27 cellular contexts compared by ENCODE assay signal in genomic region chr1:244150665-244151064, GRCh38.
A peak's percentile ranks its signal among the peaks of the same experiment; 100 is the strongest.
DNase-seq lines count a peak whose midpoint lies in the region; ATAC-seq and TF ChIP-seq lines count a peak whose summit lies in the region.
"Had no signal": no experiment of that assay in that cellular context is flagged by ENCODE, and none has a peak within 500 bp of the region (broad histone marks: within the 10 kb centered on the region; RNA-seq: fewer than 3 reads in every experiment).

No MANE protein-coding gene starts in this region.

- no peaks in the 10 kb centered on the region for H3K9me3 Mint-ChIP-seq in stimulated activated naive CD8-positive, alpha-beta T cell treated with anti-CD3 and anti-CD28 coated beads, Interleukin-15, amount 100 ng/mL, for 72 hours
- H3K9me3 Mint-ChIP-seq: activated naive CD4-positive, alpha-beta T cell treated with anti-CD3 and anti-CD28 coated beads, Interleukin-2, amount 10 ng/mL, durations not matched to agents 7 days and 5 days; dendritic cell treated with granulocyte-macrophage colony-stimulating factor and Interleukin-4, amounts not matched to agents 40 ng/mL and 50 ng/mL, for 4 days had no signal

- no peaks in the 10 kb centered on the region for H3K27me3 Mint-ChIP-seq in stimulated activated naive CD8-positive, alpha-beta T cell treated with anti-CD3 and anti-CD28 coated beads, Interleukin-15, amount 100 ng/mL, for 72 hours

- no peak overlapping the region for H3K4me3 ChIP-seq in choroid plexus epithelial cell (ENCODE audit: low read depth, low read length)
- H3K4me3 ChIP-seq: A549, cardiac muscle cell, upper lobe of right lung had no signal

- ATAC-seq in stimulated activated naive CD8-positive, alpha-beta T cell treated with anti-CD3 and anti-CD28 coated beads, Interleukin-15, Interleukin-2, amounts not matched to agents 100 U/mL and 50 U/mL, for 24 hours, result peak; percentile 71
- no peak for ATAC-seq in stimulated activated naive CD8-positive, alpha-beta T cell treated with anti-CD3 and anti-CD28 coated beads, Interleukin-15, amount 100 ng/mL, for 72 hours
- ATAC-seq in HG02885 (IDR thresholded peaks at IDR 0.05; ENCODE audit: poor library complexity, unreplicated experiment), result peak; percentile 78
- ATAC-seq: A549, left cardiac atrium, upper lobe of right lung had no signal

- H3K27ac Mint-ChIP-seq in stimulated activated naive CD8-positive, alpha-beta T cell treated with anti-CD3 and anti-CD28 coated beads, Interleukin-15, amount 100 ng/mL, for 72 hours, result no peak overlapping the region
- H3K27ac Mint-ChIP-seq: activated naive CD4-positive, alpha-beta T cell treated with anti-CD3 and anti-CD28 coated beads, Interleukin-2, amount 10 ng/mL, durations not matched to agents 7 days and 5 days; dendritic cell treated with granulocyte-macrophage colony-stimulating factor and Interleukin-4, amounts not matched to agents 40 ng/mL and 50 ng/mL, for 4 days had no signal

- TF ChIP-seq CTCF in choroid plexus epithelial cell (conservative IDR thresholded peaks at IDR 0.05; ENCODE audit: low read depth, low read length), result no peak

- no peak for DNase-seq in stimulated activated naive CD8-positive, alpha-beta T cell treated with anti-CD3 and anti-CD28 coated beads, Interleukin-15, Interleukin-2, amounts not matched to agents 100 U/mL and 50 U/mL, for 24 hours
- DNase-seq in stimulated activated naive CD8-positive, alpha-beta T cell treated with anti-CD3 and anti-CD28 coated beads, Interleukin-15, amount 100 ng/mL, for 72 hours, result no peak
- DNase-seq in choroid plexus epithelial cell (ENCODE audit: low read depth) (peak; percentile 10), COLO668 (lab: John Stamatoyannopoulos, UW; ENCODE audit: unreplicated experiment) (no peak), HUDEP-2 (lab: John Stamatoyannopoulos, UW; ENCODE audit: unreplicated experiment in 76 of 76) (no peak), inferior parietal cortex (ENCODE audit: extremely low spot score) (no peak), DMS 273 treated with DMSO at 0.1 percent for 48 hours (lab: John Stamatoyannopoulos, UW) (no peak)
- DNase-seq: activated naive CD4-positive, alpha-beta T cell treated with anti-CD3 and anti-CD28 coated beads, Interleukin-2, amount 10 ng/mL, durations not matched to agents 7 days and 5 days; activated T-cell treated with anti-CD3 and anti-CD28 coated beads, Interleukin-2, amount 50 U/mL, for 48 hours; anterior cingulate cortex; BE2C; COR-L47; DND-41; left cardiac atrium; NCI-H1092 treated with DMSO at 0.1 percent for 48 hours; NCI-H2029; NCI-H226; NCI-H82; nucleus accumbens; OCI-M1; Right ventricle myocardium superior; stimulated activated CD4-positive, alpha-beta T cell treated with anti-CD3 and anti-CD28 coated beads, Interleukin-2, amount 100 ng/mL, for 48 hours; upper lobe of right lung had no signal

- H3K4me1 Mint-ChIP-seq in stimulated activated naive CD8-positive, alpha-beta T cell treated with anti-CD3 and anti-CD28 coated beads, Interleukin-15, amount 100 ng/mL, for 72 hours, result no peaks in the 10 kb centered on the region
- H3K4me1 Mint-ChIP-seq: activated naive CD4-positive, alpha-beta T cell treated with anti-CD3 and anti-CD28 coated beads, Interleukin-2, amount 10 ng/mL, durations not matched to agents 7 days and 5 days had no signal

- H3K4me3 Mint-ChIP-seq in stimulated activated naive CD8-positive, alpha-beta T cell treated with anti-CD3 and anti-CD28 coated beads, Interleukin-15, amount 100 ng/mL, for 72 hours, result no peak overlapping the region
- H3K4me3 Mint-ChIP-seq: activated naive CD4-positive, alpha-beta T cell treated with anti-CD3 and anti-CD28 coated beads, Interleukin-2, amount 10 ng/mL, durations not matched to agents 7 days and 5 days; dendritic cell treated with granulocyte-macrophage colony-stimulating factor and Interleukin-4, amounts not matched to agents 40 ng/mL and 50 ng/mL, for 4 days had no signal
